12 cellular contexts compared by ENCODE assay signal in the genomic region with DNA sequence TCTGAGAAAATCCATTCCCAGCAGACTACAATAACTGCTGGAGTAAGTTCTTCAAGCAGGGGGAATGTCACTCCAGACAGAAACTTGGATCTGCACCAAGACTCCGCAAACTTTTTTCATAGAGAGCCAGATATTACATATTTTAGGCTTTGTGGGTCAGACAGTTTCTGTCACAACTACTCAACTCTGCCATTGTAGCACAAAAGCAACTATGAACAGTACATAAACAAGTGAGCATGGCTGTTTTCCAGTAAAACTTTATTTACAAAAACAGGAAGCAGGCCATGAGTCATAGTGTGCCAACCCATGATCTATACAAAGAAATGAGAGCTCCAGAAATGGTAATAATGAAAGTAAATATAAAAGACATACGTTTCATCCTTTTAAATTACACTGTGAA.
DNase-seq lines count a peak whose midpoint lies in the region; ATAC-seq and TF ChIP-seq lines count a peak whose summit lies in the region.
"Had no signal": no experiment of that assay in that cellular context is flagged by ENCODE, and none has a peak within 500 bp of the region (broad histone marks: within the 10 kb centered on the region; RNA-seq: fewer than 3 reads in every experiment).

No MANE protein-coding gene starts in this region.

- no TSS peak for BruUV-seq in PC-3 (replicated peaks; lab: Mats Ljungman, UMichigan)

- CTCF ChIA-PET in PC-3 (lab: Charles Lee) = no interaction called here

- intact Hi-C loops in left ventricle myocardium superior (cut with micrococcal nuclease) (no loop called here), PC-3 (cut with micrococcal nuclease) (no loop called here)

- H3F3A ChIP-seq in PC-3 (ENCODE audit: low read length, unreplicated experiment) = no peaks in the 10 kb centered on the region

- 38 to 49% methylated on average over 2 of the region's 2 CpGs for WGBS in upper lobe of left lung, 2 donors

- POLR2A ChIA-PET in PC-3 (lab: Charles Lee; ENCODE audit: unreplicated experiment) = no interaction called here

- no peak for TF ChIP-seq POLR2A in upper lobe of left lung (IDR thresholded peaks at IDR 0.05)

- peaks cover 0 to 56% of the 10 kb centered on the region in 2 donors for H3K4me1 ChIP-seq in right atrium auricular region
- peaks cover 10% of the 10 kb centered on the region for H3K4me1 ChIP-seq in PC-3 (ENCODE audit: insufficient read depth, low read length)
- peaks cover 8% of the 10 kb centered on the region for H3K4me1 ChIP-seq in fibroblast of lung (ENCODE audit: control insufficient read depth, extremely low read depth, insufficient read depth, low read length)
- H3K4me1 ChIP-seq in upper lobe of left lung = peaks cover 19 to 31% (median 26%) of the 10 kb centered on the region in 4 donors
- H3K4me1 ChIP-seq: Caco-2 had no signal

- no peak overlapping the region for H3K9ac ChIP-seq in PC-3 (ENCODE audit: low read length)
- H3K9ac ChIP-seq in fibroblast of lung (ENCODE audit: insufficient read depth, low read length) = no peak overlapping the region

- TF ChIP-seq EP300 in upper lobe of left lung (IDR thresholded peaks at IDR 0.05) = no peak

- ATAC-seq in left ventricle myocardium superior = peak; percentile 9
- ATAC-seq in PC-3 = peak; percentile 59
- ATAC-seq in upper lobe of left lung (ENCODE audit: low FRiP score in 2 of 2) = peak in 1 of 2 donors; percentile 55

- H3K79me2 ChIP-seq in PC-3 (ENCODE audit: low read length) (no peaks in the 10 kb centered on the region), fibroblast of lung (ENCODE audit: control insufficient read depth, insufficient read depth, low read length) (no peaks in the 10 kb centered on the region)

- DNase-seq in left ventricle myocardium superior (no peak), right atrium auricular region (ENCODE audit: low spot score) (no peak), PC-3 (peak; percentile 56), fibroblast of lung (ENCODE audit: low read depth in 2 of 2) (peak; percentile 56 to 84), upper lobe of left lung (no peak), GM10266 (ENCODE audit: extremely low spot score) (no peak), caudate nucleus (lab: John Stamatoyannopoulos, UW) (no peak), NCI-H524 (lab: John Stamatoyannopoulos, UW) (no peak)
- DNase-seq: Caco-2; effector CD4-positive, alpha-beta T cell; NCI-H2171 treated with DMSO at 0.1 percent for 48 hours; stimulated activated CD4-positive, alpha-beta T cell treated with anti-CD3 and anti-CD28 coated beads, Interleukin-2, amount 100 ng/mL, for 48 hours had no signal

- TF ChIP-seq CTCF in right atrium auricular region (IDR thresholded peaks at IDR 0.05) (no peak), PC-3 (conservative IDR thresholded peaks at IDR 0.05; ENCODE audit: low read depth, low read length) (no peak), fibroblast of lung (conservative IDR thresholded peaks at IDR 0.05 in 1 of 2, IDR thresholded peaks at IDR 0.05 in 1 of 2; ENCODE audit: low read depth in 1 of 2, low read length in 2 of 2) (no peak), upper lobe of left lung (IDR thresholded peaks at IDR 0.05) (no peak), GM10266 (IDR thresholded peaks at IDR 0.05; ENCODE audit: control insufficient read depth, insufficient read depth, low read depth, missing control alignments) (no peak)

- H4K20me1 ChIP-seq in PC-3 (ENCODE audit: low read length) = no peaks in the 10 kb centered on the region
- H4K20me1 ChIP-seq in fibroblast of lung (ENCODE audit: control insufficient read depth, extremely low read depth, insufficient read depth, low read length) = no peaks in the 10 kb centered on the region

- H2AFZ ChIP-seq in PC-3 (ENCODE audit: low read length) (no peak overlapping the region), fibroblast of lung (ENCODE audit: low read length) (no peak overlapping the region)

- H3K4me3 ChIP-seq in right atrium auricular region (no peak overlapping the region), PC-3 (ENCODE audit: low read length) (no peak overlapping the region), fibroblast of lung (replicated peaks in 1 of 4; ENCODE audit: control extremely low read depth in 1 of 4, insufficient read depth in 1 of 4, low read depth in 3 of 4, low read length in 4 of 4) (peak overlapping the region in 1 of 4 experiments; percentile 20), upper lobe of left lung (no peak overlapping the region)

- H3K9me3 ChIP-seq in right atrium auricular region = peaks cover 5 to 14% of the 10 kb centered on the region in 2 donors
- no peaks in the 10 kb centered on the region for H3K9me3 ChIP-seq in PC-3 (ENCODE audit: low read length)
- H3K9me3 ChIP-seq in fibroblast of lung (ENCODE audit: control insufficient read depth, insufficient read depth, low read depth, low read length) = no peaks in the 10 kb centered on the region
- H3K9me3 ChIP-seq in upper lobe of left lung = peaks cover 0 to 3% (median 0%) of the 10 kb centered on the region in 4 donors
- H3K9me3 ChIP-seq: Caco-2 had no signal

- H3K4me2 ChIP-seq in PC-3 (ENCODE audit: low read length) = peak overlapping the region; percentile 24
- peak overlapping the region; percentile 17 for H3K4me2 ChIP-seq in fibroblast of lung (ENCODE audit: extremely low read depth, insufficient read depth, low read length)

- peak overlapping the region in 1 of 2 donors; percentile 0 for H3K27ac ChIP-seq in right atrium auricular region
- H3K27ac ChIP-seq in PC-3 (ENCODE audit: low read length) = no peak overlapping the region
- H3K27ac ChIP-seq in fibroblast of lung (ENCODE audit: insufficient read depth, low read length) = no peak overlapping the region
- H3K27ac ChIP-seq in upper lobe of left lung = peak overlapping the region in 3 of 4 donors; percentile 10 to 44 (median 12)
- no peak overlapping the region for H3K27ac ChIP-seq in caudate nucleus (ENCODE audit: low read depth, low read length)

- no peaks in the 10 kb centered on the region for H3K9me2 ChIP-seq in PC-3 (replicated peaks; ENCODE audit: low read length)

- H3K36me3 ChIP-seq in right atrium auricular region (no peaks in the 10 kb centered on the region), PC-3 (ENCODE audit: low read depth, low read length) (peaks cover 8% of the 10 kb centered on the region), fibroblast of lung (ENCODE audit: control insufficient read depth, insufficient read depth, low read length) (no peaks in the 10 kb centered on the region), upper lobe of left lung (no peaks in the 10 kb centered on the region)

- H3K27me3 ChIP-seq in right atrium auricular region (no peaks in the 10 kb centered on the region), PC-3 (ENCODE audit: low read length) (no peaks in the 10 kb centered on the region), fibroblast of lung (ENCODE audit: control insufficient read depth, insufficient read depth, low read length) (no peaks in the 10 kb centered on the region), upper lobe of left lung (no peaks in the 10 kb centered on the region)

Comparison
In these comparisons a context has a peak if more than half of its experiments do, and no peak if none do; other contexts are left out.
1. DNase-seq: peak in PC-3 (single experiment) and fibroblast of lung (2 of 2); none in left ventricle myocardium superior (single experiment), right atrium auricular region (single experiment), upper lobe of left lung (0 of 2), GM10266 (single experiment), caudate nucleus (0 of 61) and NCI-H524 (0 of 2).
2. H3K27ac ChIP-seq: peak in upper lobe of left lung (3 of 4); none in PC-3 (single experiment), fibroblast of lung (single experiment) and caudate nucleus (single experiment).